1 cellular context compared by ENCODE assay signal in genomic region chr10:89419548-89419947, GRCh38.
TF ChIP-seq lines count a peak whose summit lies in the region.

No MANE protein-coding gene starts in this region.

TF ChIP-seq in K562, 482 proteins besides CTCF, POLR2A, EP300 and RAD21:
- TF ChIP-seq NONO (IDR thresholded peaks at IDR 0.05; ENCODE audit: low read depth in 2 of 2, low read length in 1 of 2) (no peak), ZNF512 (tag; IDR thresholded peaks at IDR 0.05) (no peak), RHOXF2B (CRISPR knock-in tag; conservative IDR thresholded peaks at IDR 0.05) (no peak), MAFK (IDR thresholded peaks at IDR 0.05; ENCODE audit: low read length) (no peak), CHD1 (IDR thresholded peaks at IDR 0.05; ENCODE audit: low read length) (no peak), HCFC1 (IDR thresholded peaks at IDR 0.05; ENCODE audit: low read depth, low read length) (no peak), ZNF444 (CRISPR knock-in tag; IDR thresholded peaks at IDR 0.05) (no peak), TAF9B (IDR thresholded peaks at IDR 0.05; ENCODE audit: partially characterized antibody) (no peak)
